In the genomic region with DNA sequence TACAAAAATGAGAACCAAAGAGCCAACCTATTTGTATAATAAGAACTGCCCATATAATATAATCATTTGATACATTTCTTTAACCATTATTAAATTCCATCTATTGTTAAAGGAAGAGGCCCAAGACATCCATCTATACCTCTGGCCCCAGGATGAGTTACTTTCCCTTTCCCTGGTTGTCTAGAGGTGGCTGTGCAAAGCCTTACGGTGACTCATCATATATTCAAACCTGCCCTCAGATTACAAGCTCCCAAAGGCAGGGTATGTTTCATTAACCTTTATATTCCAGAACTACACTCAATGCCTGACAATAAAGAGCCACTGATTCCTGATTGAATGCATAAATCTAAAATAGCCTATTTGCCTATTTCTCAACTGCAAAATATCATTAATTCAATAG, we compare ENCODE assay signal across 25 cellular contexts.
DNase-seq lines count a peak whose midpoint lies in the region; ATAC-seq and TF ChIP-seq lines count a peak whose summit lies in the region.
"Had no signal": no experiment of that assay in that cellular context is flagged by ENCODE, and none has a peak within 500 bp of the region (broad histone marks: within the 10 kb centered on the region; RNA-seq: fewer than 3 reads in every experiment).

No MANE protein-coding gene starts in this region.

- ATAC-seq in esophagus mucosa: peak; percentile 72
- ATAC-seq: natural killer cell; stimulated activated naive CD8-positive, alpha-beta T cell treated with anti-CD3 and anti-CD28 coated beads, Interleukin-15, amount 100 ng/mL, for 72 hours; WTC11 had no signal

- POLR2A ChIA-PET in RWPE1 (lab: Yijun Ruan, JAX; ENCODE audit: low non-redundant PET) (no interaction called here), HEK293T (lab: Yijun Ruan, JAX) (no interaction called here)

- peak; percentile 55 for DNase-seq in A172 (ENCODE audit: low spot score)
- peak; percentile 32 for DNase-seq in HCEC 1CT
- peak; percentile 59 for DNase-seq in RWPE1 (ENCODE audit: low spot score)
- DNase-seq in GF-D8 (lab: John Stamatoyannopoulos, UW): no peak
- no peak for DNase-seq in mesenteric fat pad (ENCODE audit: low spot score)
- DNase-seq in HEK293T (ENCODE audit: extremely low spot score): no peak
- no peak for DNase-seq in ureter (ENCODE audit: low spot score)
- DNase-seq: activated CD4-positive, alpha-beta T cell treated with anti-CD3 and anti-CD28 coated beads, Interleukin-2, amount 10 ng/mL, durations not matched to agents 7 days and 5 days; activated naive CD4-positive, alpha-beta T cell; activated T-cell treated with anti-CD3 and anti-CD28 coated beads, Interleukin-2, amount 50 U/mL, for 48 hours; AML-193; CD4-positive, alpha-beta T cell; DMS153; effector memory CD4-positive, alpha-beta T cell; islet precursor cell; Karpas-422; natural killer cell; NCI-H524 treated with DMSO at 0.1 percent for 48 hours; NK-92 treated with Interleukin-12 subunit alpha and Interleukin-12 subunit beta, amount 100 ng/mL, for 24 hours; small intestine; stimulated activated naive CD8-positive, alpha-beta T cell treated with anti-CD3 and anti-CD28 coated beads, Interleukin-15, amount 100 ng/mL, for 72 hours had no signal

- no peak overlapping the region for H3K27ac ChIP-seq in RWPE1
- H3K27ac ChIP-seq: coronary artery, SJSA1 had no signal

- TF ChIP-seq CTCF in RWPE1 (conservative IDR thresholded peaks at IDR 0.05; ENCODE audit: low read depth): no peak

- CTCF ChIA-PET in RWPE1 (lab: Yijun Ruan, JAX) (no interaction called here), HEK293T (lab: Yijun Ruan, JAX) (no interaction called here)

TF ChIP-seq in HEK293T, 16 proteins besides CTCF, POLR2A, EP300 and RAD21:
- TF ChIP-seq ELF4 (IDR thresholded peaks at IDR 0.05) (no peak), ZNF384 (IDR thresholded peaks at IDR 0.05) (no peak), SUZ12 (IDR thresholded peaks at IDR 0.05) (no peak), FOXK2 (IDR thresholded peaks at IDR 0.05) (no peak), L3MBTL2 (conservative IDR thresholded peaks at IDR 0.05) (no peak), BHLHE40 (IDR thresholded peaks at IDR 0.05; ENCODE audit: borderline replicate concordance) (no peak)

Comparison
In these comparisons a context has a peak if more than half of its experiments do, and no peak if none do; other contexts are left out.
1. DNase-seq: peak in A172 (single experiment), HCEC 1CT (single experiment) and RWPE1 (single experiment); none in GF-D8 (single experiment), mesenteric fat pad (single experiment), HEK293T (single experiment) and ureter (single experiment).